11 cellular contexts compared by ENCODE assay signal in the genomic region with DNA sequence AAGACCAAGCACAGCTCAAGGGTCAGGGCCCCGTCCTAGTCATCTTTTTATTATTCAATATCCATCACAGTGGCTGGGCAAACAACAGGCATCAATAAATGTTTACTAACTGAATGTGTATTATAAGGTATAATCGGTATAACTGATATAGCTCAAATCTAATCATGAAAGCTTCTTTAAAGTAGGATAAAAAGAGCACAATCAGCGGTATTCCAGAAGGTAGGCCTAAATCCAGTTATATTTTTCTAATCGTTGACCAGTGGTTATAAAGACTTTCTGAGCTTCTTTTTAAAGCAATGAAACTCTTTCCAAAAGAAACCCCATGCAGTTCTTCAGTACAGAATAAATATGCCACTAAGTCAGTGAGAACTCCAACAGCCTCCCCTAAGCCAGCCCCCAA.
"Had no signal": no experiment of that assay in that cellular context is flagged by ENCODE, and none has a peak within 500 bp of the region (broad histone marks: within the 10 kb centered on the region; RNA-seq: fewer than 3 reads in every experiment).

No MANE protein-coding gene starts in this region.

- H3K9me3 Mint-ChIP-seq: GM23338, H9, HFFc6 had no signal

- DNase-seq: GM23248, GOT3, H7, H9, HCEC 1CT, HFFc6 had no signal

- H3K27ac Mint-ChIP-seq: GM23338, HFFc6 had no signal

- H3K9ac ChIP-seq: GM23248 had no signal

- H3K4me2 ChIP-seq: GM23338 had no signal

- H3K4me1 ChIP-seq: HAP-1 had no signal

- H3K9me3 ChIP-seq: HAP-1 had no signal

- H3K27ac ChIP-seq: GM23248 had no signal

- ATAC-seq: HCT116 had no signal

- H3K4me3 ChIP-seq: GM23248, GM23338, HAP-1 had no signal

- H2AFZ ChIP-seq: GM23248, GM23338 had no signal

- H3K4me3 Mint-ChIP-seq: GM23338, H9, HFFc6 had no signal

- FAIRE-seq: H1, H54 had no signal
